Comparison of ENCODE assay signal across 21 cellular contexts in the genomic region with DNA sequence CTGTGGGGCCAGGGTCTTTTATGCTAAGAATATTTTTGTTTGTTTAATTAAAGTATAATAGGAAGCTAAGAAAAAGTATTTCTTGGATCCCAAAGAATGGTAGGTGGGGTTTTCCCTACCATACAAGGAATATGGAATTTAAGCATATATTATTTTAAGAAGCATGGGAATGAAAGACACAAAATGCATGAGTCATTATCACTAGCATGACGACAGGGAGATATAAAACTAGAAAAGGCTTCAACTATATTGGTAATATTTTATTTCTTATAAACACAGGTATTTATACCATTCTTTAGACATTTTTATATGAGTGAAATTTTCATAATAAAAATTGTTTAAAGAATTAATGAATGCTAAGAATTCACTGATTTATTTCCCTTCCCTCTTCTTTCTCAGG.
"Had no signal": no experiment of that assay in that cellular context is flagged by ENCODE, and none has a peak within 500 bp of the region (broad histone marks: within the 10 kb centered on the region; RNA-seq: fewer than 3 reads in every experiment).

No MANE protein-coding gene starts in this region.

- H3K9me3 ChIP-seq: adrenal gland, heart right ventricle, left lung, prostate gland, SJSA1, uterus had no signal

- H3K36me3 ChIP-seq: adrenal gland, heart right ventricle, left lung, prostate gland, SJSA1, uterus had no signal

- FAIRE-seq: frontal cortex had no signal

- H3K36me3 Mint-ChIP-seq: memory B cell; stimulated activated memory B cell treated with anti-CD40 and anti-IgM and Interleukin-4, amounts not matched to agents 10 μg/mL and 1 μg/mL and 100 μg/mL, for 72 hours had no signal

- H3K27me3 Mint-ChIP-seq: memory B cell; stimulated activated memory B cell treated with anti-CD40 and anti-IgM and Interleukin-4, amounts not matched to agents 10 μg/mL and 1 μg/mL and 100 μg/mL, for 72 hours had no signal

- H3K27ac Mint-ChIP-seq: memory B cell; natural killer cell; stimulated activated memory B cell treated with anti-CD40 and anti-IgM and Interleukin-4, amounts not matched to agents 10 μg/mL and 1 μg/mL and 100 μg/mL, for 72 hours; T-helper 2 cell treated with Interferon-gamma antibody and Interleukin-4, amounts not matched to agents 5 μg/mL and 100 μg/mL, for 36 hours had no signal

- H3K4me1 Mint-ChIP-seq: memory B cell; natural killer cell; stimulated activated memory B cell treated with anti-CD40 and anti-IgM and Interleukin-4, amounts not matched to agents 10 μg/mL and 1 μg/mL and 100 μg/mL, for 72 hours had no signal

- H3K4me1 ChIP-seq: adrenal gland, left lung, prostate gland, uterus had no signal

- H3K27ac ChIP-seq: adrenal gland, heart right ventricle, left lung, prostate gland, SJSA1, uterus had no signal

- H3K4me3 ChIP-seq: adrenal gland, heart right ventricle, left lung, prostate gland, SJSA1, uterus had no signal

- ATAC-seq: activated CD4-positive, CD25-positive, alpha-beta regulatory T cell treated with anti-CD3 and anti-CD28 coated beads, Interleukin-2, amount 50 U/mL, for 24 hours; heart right ventricle; left lung; natural killer cell; stimulated activated memory B cell treated with anti-CD40 and anti-IgM and Interleukin-4, amounts not matched to agents 10 μg/mL and 1 μg/mL and 100 μg/mL, for 72 hours had no signal

- H3K4me3 Mint-ChIP-seq: memory B cell; natural killer cell; stimulated activated memory B cell treated with anti-CD40 and anti-IgM and Interleukin-4, amounts not matched to agents 10 μg/mL and 1 μg/mL and 100 μg/mL, for 72 hours; T-helper 2 cell treated with Interferon-gamma antibody and Interleukin-4, amounts not matched to agents 5 μg/mL and 100 μg/mL, for 36 hours had no signal

- DNase-seq: activated CD4-positive, alpha-beta T cell treated with anti-CD3 and anti-CD28 coated beads, Interleukin-2, amount 50 U/mL, for 4 hours; activated naive CD4-positive, alpha-beta T cell treated with anti-CD3 and anti-CD28 coated beads, Interleukin-2, amount 50 U/mL, for 16 hours; activated T-cell treated with anti-CD3 and anti-CD28 coated beads, Interleukin-2, amount 50 U/mL, for 1 hour; adrenal gland; caudate nucleus; cortex of kidney; effector memory CD4-positive, alpha-beta T cell; heart right ventricle; islet precursor cell; left lung; natural killer cell; stimulated activated CD4-positive, alpha-beta T cell treated with anti-CD3 and anti-CD28 coated beads, Interleukin-2, amount 100 ng/mL, for 48 hours; SW 1271; uterus had no signal

- H3K27me3 ChIP-seq: adrenal gland, heart right ventricle, left lung, SJSA1, uterus had no signal
